ENCODE assay signal across 8 cellular contexts in the genomic region with DNA sequence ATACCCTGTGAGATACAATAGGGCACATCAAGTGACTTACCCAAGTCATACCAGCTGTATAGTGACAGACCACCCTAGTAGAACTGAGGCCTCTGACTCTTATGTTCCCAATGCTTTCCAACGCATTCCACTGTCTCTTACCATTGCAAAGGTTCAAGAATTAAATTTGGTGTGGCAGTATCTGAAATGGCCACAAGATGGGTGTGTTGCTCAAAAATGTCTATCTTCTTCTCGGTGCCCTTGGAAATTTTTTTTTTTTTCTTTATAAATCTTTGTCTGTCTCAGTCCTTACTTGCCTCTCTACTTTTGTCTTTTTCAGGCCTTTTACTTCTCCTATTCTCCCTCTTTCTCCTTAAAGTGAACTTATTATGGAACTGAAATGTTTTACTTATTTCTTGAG. TPM values are rescaled to one million over a fixed set of nuclear protein-coding genes. Genes with fewer than 3 reads are reported as not detected.
DNase-seq lines count a peak whose midpoint lies in the region; ATAC-seq and TF ChIP-seq lines count a peak whose summit lies in the region.

No MANE protein-coding gene starts in this region.

- H3K4me3 ChIP-seq in cardiac muscle cell: no peak overlapping the region
- H3K4me3 ChIP-seq in left lung: no peak overlapping the region

- H3K9me3 ChIP-seq in cardiac muscle cell (ENCODE audit: low read depth): no peaks in the 10 kb centered on the region
- H3K9me3 ChIP-seq in left lung: no peaks in the 10 kb centered on the region

- H3K9me3 Mint-ChIP-seq in brain: no peaks in the 10 kb centered on the region

- H3K27ac Mint-ChIP-seq in brain: peak overlapping the region in 1 of 5 experiments; percentile 16

- ATAC-seq in Right ventricle myocardium inferior: no peak
- peak; percentile 59 for ATAC-seq in left lung
- no peak for ATAC-seq in GM19023 (IDR thresholded peaks at IDR 0.05; ENCODE audit: unreplicated experiment)

- intact Hi-C loops in Right ventricle myocardium inferior (cut with DNase I) (loop anchor here (5.0 to 10.0 kb wide), 2 partner anchors 143 to 270 kb away; no protein-coding TSS in a partner anchor), left lung (cut with DNase I) (loop anchor here in 1 of 2 donors (10.0 kb wide), 1 partner anchor 273 kb away; a partner anchor contains a TSS)

- no peaks in the 10 kb centered on the region for H3K4me1 ChIP-seq in cardiac muscle cell (ENCODE audit: low read depth)
- no peaks in the 10 kb centered on the region for H3K4me1 ChIP-seq in left lung

- TF ChIP-seq CTCF in cardiac muscle cell (IDR thresholded peaks at IDR 0.05; ENCODE audit: low read depth, low read length) (peak; percentile 65), brain (conservative IDR thresholded peaks at IDR 0.05) (peak; percentile 67 to 77), left lung (IDR thresholded peaks at IDR 0.05) (peak in 1 of 2 donors; percentile 31)

- no peaks in the 10 kb centered on the region for H3K27me3 ChIP-seq in cardiac muscle cell
- H3K27me3 ChIP-seq in left lung: no peaks in the 10 kb centered on the region

- H3K4me3 Mint-ChIP-seq in brain: no peak overlapping the region

- no peaks in the 10 kb centered on the region for H3K27me3 Mint-ChIP-seq in brain

- no peak overlapping the region for H3K27ac ChIP-seq in cardiac muscle cell
- no peak overlapping the region for H3K27ac ChIP-seq in left lung

- H3K36me3 ChIP-seq in cardiac muscle cell (peaks cover 23% of the 10 kb centered on the region), left lung (peaks cover 0 to 76% of the 10 kb centered on the region in 2 donors)

- peaks cover 64% of the 10 kb centered on the region for H3K36me3 Mint-ChIP-seq in brain

- no peaks in the 10 kb centered on the region for H3K4me1 Mint-ChIP-seq in brain

- peak; percentile 41 to 68 for DNase-seq in cardiac muscle cell (ENCODE audit: low read depth in 1 of 2, low spot score in 1 of 2)
- DNase-seq in Right ventricle myocardium inferior (ENCODE audit: missing footprints): no peak
- peak; percentile 44 for DNase-seq in NCI-H460 (ENCODE audit: extremely low read depth, low read depth)
- no peak for DNase-seq in left lung
- no peak for DNase-seq in activated CD8-positive, alpha-beta memory T cell treated with anti-CD3 and anti-CD28 coated beads for 24 hours
- no peak for DNase-seq in amygdala (lab: John Stamatoyannopoulos, UW)

RNA-seq across cellular contexts. Expression of a gene that starts 48.4 kb away (rescaled TPM):
- 0.21 and 1.0 TPM in 2 replicates for total RNA-seq in cardiac muscle cell
- polyA plus RNA-seq in cardiac muscle cell: not detected in 2 replicates
- 0.49 TPM for total RNA-seq in Right ventricle myocardium inferior
- 0.20 and 0.49 TPM in 2 replicates for total RNA-seq in NCI-H460 (2014; rRNA removed; shearing (Covaris generic))
- polyA plus RNA-seq in NCI-H460 (2014; cell fraction: nucleus; rRNA removed): not detected in 2 replicates
- polyA plus RNA-seq in brain (ENCODE audit: insufficient read depth, low read depth, low replicate concordance): not detected
- under 1 TPM; 0.37 to 0.41 TPM for total RNA-seq in left lung

Comparison
In these comparisons a context has a peak if more than half of its experiments do, and no peak if none do; other contexts are left out.
1. DNase-seq: peak in cardiac muscle cell (2 of 2) and NCI-H460 (single experiment); none in Right ventricle myocardium inferior (single experiment), left lung (0 of 2), activated CD8-positive, alpha-beta memory T cell treated with anti-CD3 and anti-CD28 coated beads for 24 hours (single experiment) and amygdala (0 of 56).